ENCODE assay signal across 28 cellular contexts in genomic region chr3:127986803-127987202, GRCh38.
"Had no signal": no experiment of that assay in that cellular context is flagged by ENCODE, and none has a peak within 500 bp of the region (broad histone marks: within the 10 kb centered on the region; RNA-seq: fewer than 3 reads in every experiment).

No MANE protein-coding gene starts in this region.

- H3K9me3 ChIP-seq: breast epithelium, esophagus squamous epithelium, left lung, spleen had no signal

- H3K4me3 Mint-ChIP-seq: activated CD4-positive, alpha-beta memory T cell treated with anti-CD3 and anti-CD28 coated beads, Interleukin-2, amount 10 ng/mL, durations not matched to agents 7 days and 5 days; activated CD4-positive, alpha-beta T cell treated with anti-CD3 and anti-CD28 coated beads, Interleukin-2, amount 10 ng/mL, durations not matched to agents 7 days and 5 days; activated naive CD8-positive, alpha-beta T cell treated with anti-CD3 and anti-CD28 coated beads, Interleukin-2, amount 50 U/mL, for 24 hours; activated T-cell treated with anti-CD3 and anti-CD28 coated beads, Interleukin-2, amount 50 U/mL, for 4 hours; activated T-helper 17 cell treated with anti-CD3 and anti-CD28 coated beads, Interleukin-2, amount 50 U/mL, for 72 hours; central memory CD8-positive, alpha-beta T cell; dendritic cell treated with granulocyte-macrophage colony-stimulating factor and Interleukin-4, amounts not matched to agents 40 ng/mL and 50 ng/mL, for 4 days; immature natural killer cell; memory B cell; naive thymus-derived CD8-positive, alpha-beta T cell; neural progenitor cell; WTC11 had no signal

- H3K4me1 Mint-ChIP-seq: activated CD4-positive, alpha-beta memory T cell treated with anti-CD3 and anti-CD28 coated beads, Interleukin-2, amount 10 ng/mL, durations not matched to agents 7 days and 5 days; activated CD4-positive, alpha-beta T cell treated with anti-CD3 and anti-CD28 coated beads, Interleukin-2, amount 10 ng/mL, durations not matched to agents 7 days and 5 days; activated naive CD8-positive, alpha-beta T cell treated with anti-CD3 and anti-CD28 coated beads, Interleukin-2, amount 50 U/mL, for 24 hours; activated T-helper 17 cell treated with anti-CD3 and anti-CD28 coated beads, Interleukin-2, amount 50 U/mL, for 72 hours; central memory CD8-positive, alpha-beta T cell; immature natural killer cell; memory B cell; naive thymus-derived CD8-positive, alpha-beta T cell; neural progenitor cell; WTC11 had no signal

- H3K36me3 Mint-ChIP-seq: immature natural killer cell; memory B cell; naive thymus-derived CD8-positive, alpha-beta T cell; neural progenitor cell; WTC11 had no signal

- FAIRE-seq: frontal cortex had no signal

- ATAC-seq: activated naive CD8-positive, alpha-beta T cell treated with anti-CD3 and anti-CD28 coated beads, Interleukin-2, amount 50 U/mL, for 24 hours; activated T-cell treated with anti-CD3 and anti-CD28 coated beads, Interleukin-2, amount 50 U/mL, for 4 hours; activated T-helper 17 cell treated with anti-CD3 and anti-CD28 coated beads, Interleukin-2, amount 50 U/mL, for 72 hours; left lung; naive thymus-derived CD8-positive, alpha-beta T cell; WTC11 had no signal

- H3K36me3 ChIP-seq: breast epithelium, esophagus squamous epithelium, left lung, neural progenitor cell, spleen, tibial nerve had no signal

- H3K9me3 Mint-ChIP-seq: activated CD4-positive, alpha-beta memory T cell treated with anti-CD3 and anti-CD28 coated beads, Interleukin-2, amount 10 ng/mL, durations not matched to agents 7 days and 5 days; activated CD4-positive, alpha-beta T cell treated with anti-CD3 and anti-CD28 coated beads, Interleukin-2, amount 10 ng/mL, durations not matched to agents 7 days and 5 days; activated naive CD8-positive, alpha-beta T cell treated with anti-CD3 and anti-CD28 coated beads, Interleukin-2, amount 50 U/mL, for 24 hours; activated T-cell treated with anti-CD3 and anti-CD28 coated beads, Interleukin-2, amount 50 U/mL, for 4 hours; activated T-helper 17 cell treated with anti-CD3 and anti-CD28 coated beads, Interleukin-2, amount 50 U/mL, for 72 hours; central memory CD8-positive, alpha-beta T cell; dendritic cell treated with granulocyte-macrophage colony-stimulating factor and Interleukin-4, amounts not matched to agents 40 ng/mL and 50 ng/mL, for 4 days; immature natural killer cell; memory B cell; naive thymus-derived CD8-positive, alpha-beta T cell; WTC11 had no signal

- DNase-seq: activated CD4-positive, alpha-beta memory T cell treated with anti-CD3 and anti-CD28 coated beads, Interleukin-2, amount 10 ng/mL, durations not matched to agents 7 days and 5 days; activated CD4-positive, alpha-beta T cell treated with anti-CD3 and anti-CD28 coated beads for 1 hour; activated CD4-positive, alpha-beta T cell treated with anti-CD3 and anti-CD28 coated beads, Interleukin-2, amount 10 ng/mL, durations not matched to agents 7 days and 5 days; activated CD8-positive, alpha-beta memory T cell treated with anti-CD3 and anti-CD28 coated beads, Interleukin-2, amount 50 U/mL, for 48 hours; activated gamma-delta T cell treated with Interleukin-2 at 50 U/mL for 16 hours; activated naive CD4-positive, alpha-beta T cell treated with anti-CD3 and anti-CD28 coated beads, Interleukin-2, amount 50 U/mL, for 16 hours; activated naive CD8-positive, alpha-beta T cell treated with anti-CD3 and anti-CD28 coated beads, Interleukin-2, amount 50 U/mL, for 24 hours; activated T-cell treated with anti-CD3 and anti-CD28 coated beads, Interleukin-2, amount 50 U/mL, for 4 hours; amygdala; esophagus squamous epithelium; glutamatergic neuron; hippocampal formation; immature natural killer cell; midbrain; naive thymus-derived CD8-positive, alpha-beta T cell; spleen; stimulated activated naive CD4-positive, alpha-beta T cell; T-helper 2 cell had no signal

- H3K27ac Mint-ChIP-seq: activated CD4-positive, alpha-beta memory T cell treated with anti-CD3 and anti-CD28 coated beads, Interleukin-2, amount 10 ng/mL, durations not matched to agents 7 days and 5 days; activated CD4-positive, alpha-beta T cell treated with anti-CD3 and anti-CD28 coated beads, Interleukin-2, amount 10 ng/mL, durations not matched to agents 7 days and 5 days; activated naive CD8-positive, alpha-beta T cell treated with anti-CD3 and anti-CD28 coated beads, Interleukin-2, amount 50 U/mL, for 24 hours; activated T-helper 17 cell treated with anti-CD3 and anti-CD28 coated beads, Interleukin-2, amount 50 U/mL, for 72 hours; dendritic cell treated with granulocyte-macrophage colony-stimulating factor and Interleukin-4, amounts not matched to agents 40 ng/mL and 50 ng/mL, for 4 days; immature natural killer cell; memory B cell; naive thymus-derived CD8-positive, alpha-beta T cell; neural progenitor cell; WTC11 had no signal

- H3K27ac ChIP-seq: breast epithelium, esophagus squamous epithelium, left lung, neural progenitor cell, spleen, tibial nerve had no signal

- H3K27me3 ChIP-seq: breast epithelium, esophagus squamous epithelium, left lung, neural progenitor cell, spleen, tibial nerve had no signal

- H3K27me3 Mint-ChIP-seq: activated CD4-positive, alpha-beta T cell treated with anti-CD3 and anti-CD28 coated beads, Interleukin-2, amount 10 ng/mL, durations not matched to agents 7 days and 5 days; activated naive CD8-positive, alpha-beta T cell treated with anti-CD3 and anti-CD28 coated beads, Interleukin-2, amount 50 U/mL, for 24 hours; dendritic cell treated with granulocyte-macrophage colony-stimulating factor and Interleukin-4, amounts not matched to agents 40 ng/mL and 50 ng/mL, for 4 days had no signal

- H3K4me1 ChIP-seq: breast epithelium, esophagus squamous epithelium, left lung, neural progenitor cell, spleen, tibial nerve had no signal

- H3K4me3 ChIP-seq: breast epithelium, esophagus squamous epithelium, left lung, neural progenitor cell, spleen, tibial nerve had no signal
